ENCODE assay signal across 17 cellular contexts in the genomic region with DNA sequence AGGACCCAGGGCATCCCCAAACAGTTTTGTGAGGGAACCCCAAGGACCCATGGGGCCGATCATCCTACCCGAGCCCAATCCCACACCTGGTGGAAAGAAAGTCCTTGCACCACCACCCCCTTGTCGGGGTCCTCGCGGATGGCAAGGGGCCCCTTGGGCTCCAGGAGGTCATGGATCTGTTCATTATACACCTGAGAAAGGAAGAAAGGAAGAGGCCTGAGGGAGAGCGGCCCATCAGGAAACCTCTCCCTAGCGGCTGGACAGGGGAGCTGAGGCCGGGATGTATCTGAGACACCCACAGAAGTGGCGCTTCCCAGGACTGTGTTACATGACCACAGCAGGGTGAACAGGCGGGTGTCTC. TPM values are rescaled to one million over a fixed set of nuclear protein-coding genes. Genes with fewer than 3 reads are reported as not detected.
A peak's percentile ranks its signal among the peaks of the same experiment; 100 is the strongest.
DNase-seq lines count a peak whose midpoint lies in the region; ATAC-seq, FAIRE-seq and TF ChIP-seq lines count a peak whose summit lies in the region.
"Had no signal": no experiment of that assay in that cellular context is flagged by ENCODE, and none has a peak within 500 bp of the region (broad histone marks: within the 10 kb centered on the region; RNA-seq: fewer than 3 reads in every experiment).

No MANE protein-coding gene starts in this region.

- no peak overlapping the region for H3K4me3 ChIP-seq in SK-N-SH (ENCODE audit: low read depth in 2 of 2, low read length in 1 of 2)
- no peak overlapping the region for H3K4me3 ChIP-seq in RWPE2 (ENCODE audit: severe bottlenecking)
- H3K4me3 ChIP-seq in HepG2 (replicated peaks in 1 of 3; ENCODE audit: insufficient read depth in 1 of 3, low read depth in 2 of 3, low read length in 3 of 3), result no peak overlapping the region
- H3K4me3 ChIP-seq in upper lobe of right lung, result no peak overlapping the region
- H3K4me3 ChIP-seq: BLaER1, GM23248 had no signal

- BruUV-seq in HepG2 (replicated peaks; lab: Mats Ljungman, UMichigan), result no TSS peak

- peak; percentile 11 for DNase-seq in SK-N-SH
- peak; percentile 41 for DNase-seq in RWPE2 (ENCODE audit: low spot score)
- DNase-seq in HepG2 (ENCODE audit: low spot score), result no peak
- peak; percentile 25 for DNase-seq in upper lobe of right lung
- DNase-seq in NCI-H2171 (lab: John Stamatoyannopoulos, UW), result no peak
- DNase-seq in NCI-H146 (lab: John Stamatoyannopoulos, UW), result no peak
- DNase-seq in NCI-H1092 (lab: John Stamatoyannopoulos, UW), result no peak
- DNase-seq: AML-193, Caco-2, DND-41, GF-D8, GM23248 had no signal

- H3K4me1 ChIP-seq in SK-N-SH (ENCODE audit: control insufficient read depth in 1 of 2, insufficient read depth in 2 of 2, low read depth in 1 of 2, low read length in 1 of 2) (peaks cover 0 to 21% of the 10 kb centered on the region in 2 experiments; a peak in 1 of 4 replicates), RWPE2 (ENCODE audit: insufficient read depth, poor library complexity, severe bottlenecking) (peaks cover 5% of the 10 kb centered on the region), HepG2 (ENCODE audit: insufficient read depth, low read length) (no peaks in the 10 kb centered on the region), upper lobe of right lung (no peaks in the 10 kb centered on the region)
- H3K4me1 ChIP-seq: BLaER1 had no signal

- ATAC-seq in SK-N-SH treated with all-trans-retinoic acid at 6 μM for 48 hours (no peak), RWPE2 (ENCODE audit: low read depth) (no peak), HepG2 (no peak), upper lobe of right lung (no peak)

- H3K27me3 ChIP-seq in SK-N-SH (ENCODE audit: insufficient read depth) (no peaks in the 10 kb centered on the region), RWPE2 (ENCODE audit: insufficient read depth, poor library complexity, severe bottlenecking) (no peaks in the 10 kb centered on the region), HepG2 (ENCODE audit: control insufficient read depth in 1 of 2, insufficient read depth in 2 of 2, low read length in 2 of 2) (no peaks in the 10 kb centered on the region), upper lobe of right lung (no peaks in the 10 kb centered on the region)
- H3K27me3 ChIP-seq: BLaER1 had no signal

- no peak for TF ChIP-seq POLR2A in HepG2 (IDR thresholded peaks at IDR 0.05; ENCODE audit: insufficient read depth in 1 of 2, low read depth in 2 of 2, low read length in 2 of 2)

- POLR2A ChIA-PET in SK-N-SH (lab: Yijun Ruan, JAX) (no interaction called here), HepG2 (lab: Yijun Ruan, JAX) (no interaction called here)

- H3F3A ChIP-seq in SK-N-SH (replicated peaks; ENCODE audit: insufficient read depth), result peaks cover 17% of the 10 kb centered on the region

- H3K79me2 ChIP-seq in SK-N-SH (ENCODE audit: insufficient read depth), result peaks cover 41% of the 10 kb centered on the region
- H3K79me2 ChIP-seq in HepG2 (ENCODE audit: insufficient read depth, low read length), result peaks cover 5% of the 10 kb centered on the region

- WGBS in SK-N-SH (ENCODE audit: low lambda C conversion rate), result 93% methylated on average over 8 of the region's 10 CpGs
- WGBS in HepG2 (ENCODE audit: low lambda C conversion rate), result 100% methylated on average over 10 of the region's 10 CpGs

- no peak for FAIRE-seq in HepG2 (lab: Jason Lieb, UNC)
- FAIRE-seq: H54 had no signal

- intact Hi-C loops in HepG2 (cut with micrococcal nuclease; ENCODE audit: unreplicated experiment), result no loop called here
- intact Hi-C loops in upper lobe of right lung (cut with DNase I), result no loop called here

- H3K9ac ChIP-seq in SK-N-SH (no peak overlapping the region), HepG2 (ENCODE audit: insufficient read depth, low read depth, low read length) (no peak overlapping the region)
- H3K9ac ChIP-seq: BLaER1, GM23248 had no signal

- TF ChIP-seq EP300 in SK-N-SH (IDR thresholded peaks at IDR 0.05; ENCODE audit: borderline replicate concordance in 1 of 2, low read depth in 1 of 2, low read length in 1 of 2), result no peak
- no peak for TF ChIP-seq EP300 in HepG2 (IDR thresholded peaks at IDR 0.05; ENCODE audit: low read depth in 2 of 2, low read length in 2 of 2)
- TF ChIP-seq EP300 in HepG2 (CRISPR knock-in tag; IDR thresholded peaks at IDR 0.05; ENCODE audit: borderline replicate concordance), result no peak

- H3K9me3 ChIP-seq in SK-N-SH (no peaks in the 10 kb centered on the region), RWPE2 (ENCODE audit: severe bottlenecking) (no peaks in the 10 kb centered on the region), HepG2 (ENCODE audit: low read length) (no peaks in the 10 kb centered on the region), upper lobe of right lung (no peaks in the 10 kb centered on the region)
- H3K9me3 ChIP-seq: BLaER1, Caco-2 had no signal

- H3K4me2 ChIP-seq in SK-N-SH (no peak overlapping the region), HepG2 (ENCODE audit: low read depth, low read length) (no peak overlapping the region)
- H3K4me2 ChIP-seq: BLaER1 had no signal

- TF ChIP-seq RAD21 in SK-N-SH (IDR thresholded peaks at IDR 0.05; ENCODE audit: low read length) (no peak), HepG2 (CRISPR knock-in tag; IDR thresholded peaks at IDR 0.05) (no peak)

- in situ Hi-C loops in HepG2 (cut with HindIII; ENCODE audit: extremely low pct_ligation_motif_present, low pct_unique_long_range_greater_than_20kb), result no loop called here

- H3K27ac ChIP-seq in SK-N-SH (ENCODE audit: low read depth in 2 of 2, low read length in 1 of 2), result no peak overlapping the region
- no peak overlapping the region for H3K27ac ChIP-seq in RWPE2 (ENCODE audit: poor library complexity, severe bottlenecking)
- H3K27ac ChIP-seq in HepG2 (ENCODE audit: extremely low read length, insufficient read depth, low read length), result no peak overlapping the region
- no peak overlapping the region for H3K27ac ChIP-seq in upper lobe of right lung
- H3K27ac ChIP-seq: 22Rv1, BLaER1, GM23248 had no signal

- H3K9me2 ChIP-seq in SK-N-SH, result no peaks in the 10 kb centered on the region

- H4K20me1 ChIP-seq in SK-N-SH (ENCODE audit: insufficient read depth), result no peaks in the 10 kb centered on the region; the same call in 1 of the 2 replicates
- H4K20me1 ChIP-seq in HepG2 (ENCODE audit: insufficient read depth, low read length), result no peaks in the 10 kb centered on the region

- peaks cover 34 to 47% of the 10 kb centered on the region in 2 experiments for H3K36me3 ChIP-seq in SK-N-SH (replicated peaks in 1 of 2; ENCODE audit: control insufficient read depth in 1 of 2, insufficient read depth in 2 of 2, low read length in 1 of 2)
- H3K36me3 ChIP-seq in RWPE2 (ENCODE audit: low read depth), result peaks cover 97% of the 10 kb centered on the region
- H3K36me3 ChIP-seq in HepG2 (replicated peaks in 1 of 2; ENCODE audit: control insufficient read depth in 1 of 2, insufficient read depth in 2 of 2, low read length in 2 of 2), result peaks cover 40 to 63% of the 10 kb centered on the region in 2 experiments
- H3K36me3 ChIP-seq in upper lobe of right lung, result no peaks in the 10 kb centered on the region

- CTCF ChIA-PET in SK-N-SH (lab: Yijun Ruan, JAX), result interaction anchor here (0.9 to 2.6 kb wide), 5 partner anchors 13 to 88 kb away, joined by 3 to 10 read pairs (median 4); partner anchors contain the start of gene KIF18B
- CTCF ChIA-PET in HepG2 (lab: Yijun Ruan, JAX; ENCODE audit: low intra/inter-chr PET ratio, low total read pairs), result no interaction called here

- no peak overlapping the region for H2AFZ ChIP-seq in SK-N-SH (ENCODE audit: low read depth)
- no peak overlapping the region for H2AFZ ChIP-seq in HepG2 (ENCODE audit: low read length)
- H2AFZ ChIP-seq: GM23248 had no signal

- TF ChIP-seq CTCF in SK-N-SH (IDR thresholded peaks at IDR 0.05) (no peak), RWPE2 (IDR thresholded peaks at IDR 0.05; ENCODE audit: poor library complexity, severe bottlenecking) (no peak), HepG2 (CRISPR knock-in tag; IDR thresholded peaks at IDR 0.05) (no peak), upper lobe of right lung (IDR thresholded peaks at IDR 0.05) (no peak)

RNA-seq across cellular contexts. Expression of gene KIF18B, which starts 12.8 kb away (rescaled TPM):
- polyA plus RNA-seq in SK-N-SH (2012; rRNA removed), result 12.6 and 14.7 TPM in 2 replicates
- polyA plus RNA-seq in SK-N-SH (2012; cell fraction: cytosol; rRNA removed), result 4.0 and 7.1 TPM in 2 replicates
- polyA plus RNA-seq in SK-N-SH (2012; cell fraction: nucleus; rRNA removed), result 40.0 and 52.6 TPM in 2 replicates
- 14.5 and 15.3 TPM in 2 replicates for total RNA-seq in HepG2 (2016; rRNA removed; fragmentation: Illumina TruSeq; extraction: Trizol)
- total RNA-seq in HepG2 (2016; cell fraction: cytosol; rRNA removed; fragmentation: Illumina TruSeq; extraction: Trizol; ENCODE audit: low read depth), result 9.5 and 10.9 TPM in 2 replicates
- total RNA-seq in HepG2 (2016; cell fraction: insoluble cytoplasmic fraction; rRNA removed; fragmentation: Illumina TruSeq; extraction: Trizol), result 10.5 and 15.3 TPM in 2 replicates
- 11.6 and 11.8 TPM in 2 replicates for total RNA-seq in HepG2 (2016; cell fraction: membrane; rRNA removed; fragmentation: Illumina TruSeq; extraction: Trizol)
- total RNA-seq in HepG2 (2016; cell fraction: nucleus; rRNA removed; fragmentation: Illumina TruSeq; extraction: Trizol), result 16.1 and 18.1 TPM in 2 replicates
- polyA plus RNA-seq in HepG2 (2011; rRNA removed), result 13.2 and 15.2 TPM in 2 replicates
- 3.7 and 7.3 TPM in 2 replicates for polyA plus RNA-seq in HepG2 (2011; cell fraction: cytosol; rRNA removed)
- polyA plus RNA-seq in HepG2 (2011; cell fraction: nucleus; rRNA removed), result 33.4 and 44.5 TPM in 2 replicates
- 4.1 and 7.4 TPM in 2 replicates for polyA plus RNA-seq in HepG2 (2012)
- polyA plus RNA-seq in HepG2 (2016; cell fraction: cytosol; fragmentation: Illumina TruSeq; extraction: Trizol; ENCODE audit: low read depth), result 1.2 and 1.7 TPM in 2 replicates
- polyA plus RNA-seq in HepG2 (2016; cell fraction: insoluble cytoplasmic fraction; fragmentation: Illumina TruSeq; extraction: Trizol; ENCODE audit: low read depth), result 11.3 and 16.8 TPM in 2 replicates
- 3.7 and 5.4 TPM in 2 replicates for polyA plus RNA-seq in HepG2 (2016; cell fraction: membrane; fragmentation: Illumina TruSeq; extraction: Trizol; ENCODE audit: low read depth)
- polyA plus RNA-seq in HepG2 (2016; cell fraction: nucleus; fragmentation: Illumina TruSeq; extraction: Trizol; ENCODE audit: insufficient read depth, low read depth), result 81.4 and 94.7 TPM in 2 replicates
- polyA minus RNA-seq in HepG2 (2011; rRNA and poly(A)+ RNA removed; ENCODE audit: low replicate concordance), result 25.0 and 60.4 TPM in 2 replicates
- 8.2 and 9.4 TPM in 2 replicates for polyA minus RNA-seq in HepG2 (2011; cell fraction: cytosol; rRNA and poly(A)+ RNA removed)
- polyA minus RNA-seq in HepG2 (2011; cell fraction: nucleus; rRNA and poly(A)+ RNA removed), result 12.9 and 15.5 TPM in 2 replicates
- total RNA-seq in upper lobe of right lung, result 0.32 TPM

RNA-seq across cellular contexts. Expression of gene GFAP, which starts 19.4 kb away (rescaled TPM):
- polyA plus RNA-seq in SK-N-SH (2012; rRNA removed) (0.48 and 0.71 TPM in 2 replicates), HepG2 (2011; rRNA removed) (0.16 and 0.29 TPM in 2 replicates)
- polyA plus RNA-seq in SK-N-SH (2012; cell fraction: cytosol; rRNA removed), result 0.23 and 0.35 TPM in 2 replicates
- polyA plus RNA-seq in SK-N-SH (2012; cell fraction: nucleus; rRNA removed), result 0.36 and 0.44 TPM in 2 replicates
- total RNA-seq in HepG2 (2016; rRNA removed; fragmentation: Illumina TruSeq; extraction: Trizol) (0.11 and 0.35 TPM in 2 replicates), upper lobe of right lung (not detected)
- 0.20 TPM in 1 of 2 replicates, not detected in the other for total RNA-seq in HepG2 (2016; cell fraction: cytosol; rRNA removed; fragmentation: Illumina TruSeq; extraction: Trizol; ENCODE audit: low read depth)
- total RNA-seq in HepG2 (2016; cell fraction: insoluble cytoplasmic fraction; rRNA removed; fragmentation: Illumina TruSeq; extraction: Trizol), result 0.50 TPM in 1 of 2 replicates, not detected in the other
- 0.10 and 0.22 TPM in 2 replicates for total RNA-seq in HepG2 (2016; cell fraction: membrane; rRNA removed; fragmentation: Illumina TruSeq; extraction: Trizol)
- total RNA-seq in HepG2 (2016; cell fraction: nucleus; rRNA removed; fragmentation: Illumina TruSeq; extraction: Trizol), result 0.63 TPM in 1 of 2 replicates, not detected in the other
- polyA plus RNA-seq in HepG2 (2011; cell fraction: cytosol; rRNA removed), result 0.08 and 0.24 TPM in 2 replicates
- 0.24 and 0.99 TPM in 2 replicates for polyA plus RNA-seq in HepG2 (2011; cell fraction: nucleus; rRNA removed)
- polyA plus RNA-seq in HepG2 (2012), result 0.13 TPM in 1 of 2 replicates, not detected in the other
- 0.18 TPM in 1 of 2 replicates, not detected in the other for polyA plus RNA-seq in HepG2 (2016; cell fraction: cytosol; fragmentation: Illumina TruSeq; extraction: Trizol; ENCODE audit: low read depth)
- polyA plus RNA-seq in HepG2 (2016; cell fraction: insoluble cytoplasmic fraction; fragmentation: Illumina TruSeq; extraction: Trizol; ENCODE audit: low read depth), result 0.39 TPM in 1 of 2 replicates, not detected in the other
- polyA plus RNA-seq in HepG2 (2016; cell fraction: membrane; fragmentation: Illumina TruSeq; extraction: Trizol; ENCODE audit: low read depth), result 0.11 and 0.38 TPM in 2 replicates
- not detected in 2 replicates for polyA plus RNA-seq in HepG2 (2016; cell fraction: nucleus; fragmentation: Illumina TruSeq; extraction: Trizol; ENCODE audit: insufficient read depth, low read depth)
- polyA minus RNA-seq in HepG2 (2011; rRNA and poly(A)+ RNA removed; ENCODE audit: low replicate concordance), result 0.78 TPM in 1 of 2 replicates, not detected in the other
- polyA minus RNA-seq in HepG2 (2011; cell fraction: cytosol; rRNA and poly(A)+ RNA removed), result not detected in 2 replicates
- not detected in 2 replicates for polyA minus RNA-seq in HepG2 (2011; cell fraction: nucleus; rRNA and poly(A)+ RNA removed)
- total RNA-seq: Caco-2; CD8-positive, alpha-beta memory T cell; GM23248 had no signal
- polyA plus RNA-seq: CD8-positive, alpha-beta memory T cell had no signal

RNA-seq across cellular contexts. Expression of gene C1QL1, which starts 33.4 kb away (rescaled TPM):
- polyA plus RNA-seq in SK-N-SH (2012; rRNA removed) (5.4 and 11.9 TPM in 2 replicates), HepG2 (2011; rRNA removed) (0.07 and 0.11 TPM in 2 replicates)
- polyA plus RNA-seq in SK-N-SH (2012; cell fraction: cytosol; rRNA removed), result 4.7 and 10.1 TPM in 2 replicates
- polyA plus RNA-seq in SK-N-SH (2012; cell fraction: nucleus; rRNA removed), result 3.3 and 3.6 TPM in 2 replicates
- total RNA-seq in HepG2 (2016; rRNA removed; fragmentation: Illumina TruSeq; extraction: Trizol) (0.11 TPM in 1 of 2 replicates, not detected in the other), upper lobe of right lung (0.52 TPM)
- not detected in 2 replicates for total RNA-seq in HepG2 (2016; cell fraction: cytosol; rRNA removed; fragmentation: Illumina TruSeq; extraction: Trizol; ENCODE audit: low read depth)
- total RNA-seq in HepG2 (2016; cell fraction: insoluble cytoplasmic fraction; rRNA removed; fragmentation: Illumina TruSeq; extraction: Trizol), result not detected in 2 replicates
- 0.14 TPM in 1 of 2 replicates, not detected in the other for total RNA-seq in HepG2 (2016; cell fraction: membrane; rRNA removed; fragmentation: Illumina TruSeq; extraction: Trizol)
- total RNA-seq in HepG2 (2016; cell fraction: nucleus; rRNA removed; fragmentation: Illumina TruSeq; extraction: Trizol), result not detected in 2 replicates
- 0.10 and 0.20 TPM in 2 replicates for polyA plus RNA-seq in HepG2 (2011; cell fraction: cytosol; rRNA removed)
- 0.14 TPM in 1 of 2 replicates, not detected in the other for polyA plus RNA-seq in HepG2 (2011; cell fraction: nucleus; rRNA removed)
- polyA plus RNA-seq in HepG2 (2012), result 0.24 TPM in 1 of 2 replicates, not detected in the other
- 0.38 and 0.43 TPM in 2 replicates for polyA plus RNA-seq in HepG2 (2016; cell fraction: cytosol; fragmentation: Illumina TruSeq; extraction: Trizol; ENCODE audit: low read depth)
- not detected in 2 replicates for polyA plus RNA-seq in HepG2 (2016; cell fraction: insoluble cytoplasmic fraction; fragmentation: Illumina TruSeq; extraction: Trizol; ENCODE audit: low read depth)
- 0.15 and 0.29 TPM in 2 replicates for polyA plus RNA-seq in HepG2 (2016; cell fraction: membrane; fragmentation: Illumina TruSeq; extraction: Trizol; ENCODE audit: low read depth)
- not detected in 2 replicates for polyA plus RNA-seq in HepG2 (2016; cell fraction: nucleus; fragmentation: Illumina TruSeq; extraction: Trizol; ENCODE audit: insufficient read depth, low read depth)
- 1.1 TPM in 1 of 2 replicates, not detected in the other for polyA minus RNA-seq in HepG2 (2011; rRNA and poly(A)+ RNA removed; ENCODE audit: low replicate concordance)
- polyA minus RNA-seq in HepG2 (2011; cell fraction: cytosol; rRNA and poly(A)+ RNA removed), result not detected in 2 replicates
- not detected in 2 replicates for polyA minus RNA-seq in HepG2 (2011; cell fraction: nucleus; rRNA and poly(A)+ RNA removed)
- total RNA-seq: CD8-positive, alpha-beta memory T cell had no signal
- polyA plus RNA-seq: CD8-positive, alpha-beta memory T cell had no signal

RNA-seq across cellular contexts. Expression of gene EFTUD2, which starts 35.5 kb away (rescaled TPM):
- polyA plus RNA-seq in SK-N-SH (2012; rRNA removed), result 79.9 and 82.9 TPM in 2 replicates
- polyA plus RNA-seq in SK-N-SH (2012; cell fraction: cytosol; rRNA removed), result 82.5 and 121 TPM in 2 replicates
- polyA plus RNA-seq in SK-N-SH (2012; cell fraction: nucleus; rRNA removed), result 112 and 140 TPM in 2 replicates
- 137 and 310 TPM in 2 replicates for total RNA-seq in HepG2 (2016; rRNA removed; fragmentation: Illumina TruSeq; extraction: Trizol)
- total RNA-seq in HepG2 (2016; cell fraction: cytosol; rRNA removed; fragmentation: Illumina TruSeq; extraction: Trizol; ENCODE audit: low read depth), result 12.3 and 15.8 TPM in 2 replicates
- 133 and 270 TPM in 2 replicates for total RNA-seq in HepG2 (2016; cell fraction: insoluble cytoplasmic fraction; rRNA removed; fragmentation: Illumina TruSeq; extraction: Trizol)
- 28.2 and 35.7 TPM in 2 replicates for total RNA-seq in HepG2 (2016; cell fraction: membrane; rRNA removed; fragmentation: Illumina TruSeq; extraction: Trizol)
- 141 TPM in 2 replicates for total RNA-seq in HepG2 (2016; cell fraction: nucleus; rRNA removed; fragmentation: Illumina TruSeq; extraction: Trizol)
- 107 and 111 TPM in 2 replicates for polyA plus RNA-seq in HepG2 (2011; rRNA removed)
- polyA plus RNA-seq in HepG2 (2011; cell fraction: cytosol; rRNA removed), result 91.0 and 97.8 TPM in 2 replicates
- 171 and 192 TPM in 2 replicates for polyA plus RNA-seq in HepG2 (2011; cell fraction: nucleus; rRNA removed)
- polyA plus RNA-seq in HepG2 (2012), result 121 and 137 TPM in 2 replicates
- polyA plus RNA-seq in HepG2 (2016; cell fraction: cytosol; fragmentation: Illumina TruSeq; extraction: Trizol; ENCODE audit: low read depth), result 6.8 and 7.8 TPM in 2 replicates
- polyA plus RNA-seq in HepG2 (2016; cell fraction: insoluble cytoplasmic fraction; fragmentation: Illumina TruSeq; extraction: Trizol; ENCODE audit: low read depth), result 145 and 179 TPM in 2 replicates
- polyA plus RNA-seq in HepG2 (2016; cell fraction: membrane; fragmentation: Illumina TruSeq; extraction: Trizol; ENCODE audit: low read depth), result 17.0 and 18.1 TPM in 2 replicates
- polyA plus RNA-seq in HepG2 (2016; cell fraction: nucleus; fragmentation: Illumina TruSeq; extraction: Trizol; ENCODE audit: insufficient read depth, low read depth), result 110 and 140 TPM in 2 replicates
- 364 and 446 TPM in 2 replicates for polyA minus RNA-seq in HepG2 (2011; rRNA and poly(A)+ RNA removed; ENCODE audit: low replicate concordance)
- polyA minus RNA-seq in HepG2 (2011; cell fraction: cytosol; rRNA and poly(A)+ RNA removed), result 88.8 and 91.3 TPM in 2 replicates
- polyA minus RNA-seq in HepG2 (2011; cell fraction: nucleus; rRNA and poly(A)+ RNA removed), result 191 and 216 TPM in 2 replicates
- total RNA-seq in upper lobe of right lung, result 74.4 TPM

Comparison
In these comparisons a context has a peak if more than half of its experiments do, and no peak if none do; other contexts are left out.
1. DNase-seq: peak in SK-N-SH (single experiment), RWPE2 (single experiment) and upper lobe of right lung (single experiment); none in HepG2 (single experiment), NCI-H2171 (single experiment), NCI-H146 (single experiment) and NCI-H1092 (single experiment).